Comparison of ENCODE assay signal across 3 cellular contexts in genomic region chr13:78596701-78597550, GRCh38.
TF ChIP-seq lines count a peak whose summit lies in the region.

No MANE protein-coding gene starts in this region.

TF ChIP-seq in GM23338, 12 proteins besides CTCF, POLR2A, EP300 and RAD21 (continues in another document):
- TF ChIP-seq JUNB (IDR thresholded peaks at IDR 0.05; ENCODE audit: unreplicated experiment), result no peak
- TF ChIP-seq CREB1 (CRISPR knock-in tag; IDR thresholded peaks at IDR 0.05; ENCODE audit: low read depth), result no peak
- TF ChIP-seq ZNF331 (CRISPR knock-in tag; IDR thresholded peaks at IDR 0.05; ENCODE audit: low read depth), result no peak
- TF ChIP-seq REST (IDR thresholded peaks at IDR 0.05; ENCODE audit: unreplicated experiment), result no peak
- no peak for TF ChIP-seq STAT1 (IDR thresholded peaks at IDR 0.05; ENCODE audit: unreplicated experiment)
- TF ChIP-seq, protein P1, sequence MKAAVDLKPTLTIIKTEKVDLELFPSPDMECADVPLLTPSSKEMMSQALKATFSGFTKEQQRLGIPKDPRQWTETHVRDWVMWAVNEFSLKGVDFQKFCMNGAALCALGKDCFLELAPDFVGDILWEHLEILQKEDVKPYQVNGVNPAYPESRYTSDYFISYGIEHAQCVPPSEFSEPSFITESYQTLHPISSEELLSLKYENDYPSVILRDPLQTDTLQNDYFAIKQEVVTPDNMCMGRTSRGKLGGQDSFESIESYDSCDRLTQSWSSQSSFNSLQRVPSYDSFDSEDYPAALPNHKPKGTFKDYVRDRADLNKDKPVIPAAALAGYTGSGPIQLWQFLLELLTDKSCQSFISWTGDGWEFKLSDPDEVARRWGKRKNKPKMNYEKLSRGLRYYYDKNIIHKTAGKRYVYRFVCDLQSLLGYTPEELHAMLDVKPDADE (IDR thresholded peaks at IDR 0.05), result no peak
- no peak for TF ChIP-seq POLR2AphosphoS5 (IDR thresholded peaks at IDR 0.05; ENCODE audit: low read depth)

TF ChIP-seq in H1, 55 proteins besides CTCF, POLR2A, EP300 and RAD21:
- peak; percentile 42 for TF ChIP-seq ASH2L (IDR thresholded peaks at IDR 0.05; ENCODE audit: low read length)
- 0 out of 2 replicates have a peak, but pooled peaks have one; percentile 15 for TF ChIP-seq CHD2 (IDR thresholded peaks at IDR 0.05; ENCODE audit: low read length)
- peak; percentile 98 for TF ChIP-seq EZH2 (IDR thresholded peaks at IDR 0.05; ENCODE audit: low read depth, low read length, severe bottlenecking)
- peak; percentile 67 for TF ChIP-seq CTBP2 (IDR thresholded peaks at IDR 0.05; ENCODE audit: borderline replicate concordance, insufficient read depth, insufficient read length, low read length)
- 0 out of 4 replicates have a peak, but pooled peaks of 1 of the 2 experiments have one; percentile 31 for TF ChIP-seq HDAC2 (IDR thresholded peaks at IDR 0.05; ENCODE audit: borderline replicate concordance in 1 of 2, low read depth in 2 of 2, low read length in 2 of 2)
- TF ChIP-seq KDM4A (IDR thresholded peaks at IDR 0.05; ENCODE audit: low read depth, low read length, severe bottlenecking), result no peak
- peak; percentile 99 for TF ChIP-seq RNF2 (IDR thresholded peaks at IDR 0.05; ENCODE audit: borderline replicate concordance, low read depth, low read length, missing control alignments, poor library complexity, severe bottlenecking)
- no peak for TF ChIP-seq RBBP5 (IDR thresholded peaks at IDR 0.05; ENCODE audit: borderline replicate concordance, low read depth, low read length)
- TF ChIP-seq BCL11A (IDR thresholded peaks at IDR 0.05; ENCODE audit: low read depth in 2 of 2, low read length in 2 of 2), result no peak
- TF ChIP-seq, protein P2, sequence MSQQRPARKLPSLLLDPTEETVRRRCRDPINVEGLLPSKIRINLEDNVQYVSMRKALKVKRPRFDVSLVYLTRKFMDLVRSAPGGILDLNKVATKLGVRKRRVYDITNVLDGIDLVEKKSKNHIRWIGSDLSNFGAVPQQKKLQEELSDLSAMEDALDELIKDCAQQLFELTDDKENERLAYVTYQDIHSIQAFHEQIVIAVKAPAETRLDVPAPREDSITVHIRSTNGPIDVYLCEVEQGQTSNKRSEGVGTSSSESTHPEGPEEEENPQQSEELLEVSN (IDR thresholded peaks at IDR 0.05), result no peak
- no peak for TF ChIP-seq TEAD4 (IDR thresholded peaks at IDR 0.05; ENCODE audit: low read depth, low read length)
- no peak for TF ChIP-seq CEBPB (IDR thresholded peaks at IDR 0.05; ENCODE audit: low read depth, low read length)
- no peak for TF ChIP-seq SIX5 (IDR thresholded peaks at IDR 0.05; ENCODE audit: low read depth, low read length)
- TF ChIP-seq KDM5A (IDR thresholded peaks at IDR 0.05; ENCODE audit: low read length), result no peak
- peak; percentile 97 for TF ChIP-seq SUZ12 (IDR thresholded peaks at IDR 0.05; ENCODE audit: low read length)
- TF ChIP-seq ATF2 (IDR thresholded peaks at IDR 0.05; ENCODE audit: low read length), result no peak
- TF ChIP-seq NRF1 (IDR thresholded peaks at IDR 0.05; ENCODE audit: low read depth, low read length), result no peak
- no peak for TF ChIP-seq SP2 (IDR thresholded peaks at IDR 0.05; ENCODE audit: low read length)
- TF ChIP-seq SAP30 (IDR thresholded peaks at IDR 0.05; ENCODE audit: insufficient read depth, insufficient replicate concordance, low read length), result no peak
- no peak for TF ChIP-seq KDM1A (IDR thresholded peaks at IDR 0.05; ENCODE audit: borderline replicate concordance, low read length)
- TF ChIP-seq, protein P3, sequence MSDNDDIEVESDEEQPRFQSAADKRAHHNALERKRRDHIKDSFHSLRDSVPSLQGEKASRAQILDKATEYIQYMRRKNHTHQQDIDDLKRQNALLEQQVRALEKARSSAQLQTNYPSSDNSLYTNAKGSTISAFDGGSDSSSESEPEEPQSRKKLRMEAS (IDR thresholded peaks at IDR 0.05), result peak; percentile 87
- TF ChIP-seq JUND (IDR thresholded peaks at IDR 0.05; ENCODE audit: low read length), result no peak
- no peak for TF ChIP-seq CREB1 (IDR thresholded peaks at IDR 0.05)

TF ChIP-seq in neural cell, 6 proteins besides CTCF, POLR2A, EP300 and RAD21:
- TF ChIP-seq REST (IDR thresholded peaks at IDR 0.05; ENCODE audit: borderline replicate concordance) (no peak), SMC3 (conservative IDR thresholded peaks at IDR 0.05; ENCODE audit: poor library complexity) (no peak), TAF1 (IDR thresholded peaks at IDR 0.05; ENCODE audit: low read depth) (no peak), MXI1 (conservative IDR thresholded peaks at IDR 0.05; ENCODE audit: poor library complexity, severe bottlenecking) (no peak), POLR2AphosphoS5 (IDR thresholded peaks at IDR 0.05) (peak; percentile 59), EZH2 (IDR thresholded peaks at IDR 0.05; ENCODE audit: borderline replicate concordance, insufficient read depth, low read length, poor library complexity, severe bottlenecking) (peak; percentile 71)
